ENCODE assay signal across 7 cellular contexts in the genomic region with DNA sequence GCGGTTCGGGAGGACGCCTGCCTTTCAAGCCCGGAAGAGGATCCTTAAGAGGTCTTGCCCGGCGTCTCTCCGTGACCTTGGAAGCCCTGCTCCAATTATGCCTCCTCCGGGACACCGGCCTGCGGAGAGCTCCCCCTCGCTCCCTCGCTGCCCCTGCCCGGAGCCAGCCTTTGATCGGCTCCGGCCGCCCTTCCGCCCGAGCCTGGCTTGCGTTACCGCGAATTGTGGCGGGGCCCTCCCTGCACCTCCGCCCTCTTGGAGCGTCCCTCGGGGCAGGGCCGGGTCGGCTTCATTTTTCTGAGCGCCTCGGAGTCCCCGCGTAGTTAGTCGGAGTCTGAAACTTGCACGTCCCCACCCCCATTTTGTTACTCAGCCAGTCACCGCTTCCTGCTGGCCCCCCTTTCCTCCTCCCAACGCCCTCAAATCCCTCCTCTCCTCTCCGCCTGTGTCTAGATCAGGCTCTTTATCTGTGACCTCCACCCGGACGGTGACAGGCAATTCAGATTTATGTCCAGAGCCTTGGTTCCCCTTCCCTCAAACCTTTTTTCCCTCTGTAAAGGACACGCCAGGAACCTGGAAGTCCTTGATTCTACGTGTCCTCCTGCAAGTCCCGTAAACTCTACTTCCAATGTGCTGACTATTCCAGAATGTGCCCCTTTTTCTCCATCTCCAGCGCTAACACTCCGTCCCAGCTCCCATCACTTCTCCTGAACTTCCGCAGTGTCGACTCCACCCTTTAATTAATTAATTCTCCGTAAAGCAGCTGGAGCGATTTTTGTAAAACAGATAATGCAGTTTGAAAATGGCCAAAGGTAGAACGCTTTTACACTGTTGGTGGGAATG. TPM values are rescaled to one million over a fixed set of nuclear protein-coding genes. Genes with fewer than 3 reads are reported as not detected.
DNase-seq lines count a peak whose midpoint lies in the region; ATAC-seq and TF ChIP-seq lines count a peak whose summit lies in the region.

No MANE protein-coding gene starts in this region.

- no peaks in the 10 kb centered on the region for H3K27me3 ChIP-seq in liver (ENCODE audit: control insufficient read depth in 4 of 4, insufficient read depth in 4 of 4, low read length in 3 of 4)

- peaks cover 3 to 13% (median 9%) of the 10 kb centered on the region in 4 donors for H3K4me1 ChIP-seq in liver (ENCODE audit: control insufficient read depth in 4 of 4, insufficient read depth in 4 of 4, low read length in 3 of 4)

- TF ChIP-seq CTCF in choroid plexus epithelial cell (conservative IDR thresholded peaks at IDR 0.05; ENCODE audit: low read depth, low read length) (no peak), liver (IDR thresholded peaks at IDR 0.05; ENCODE audit: low read depth, low read length, missing input control) (no peak)

- DNase-seq in NCI-H2107 treated with DMSO at 0.1 percent for 48 hours (lab: John Stamatoyannopoulos, UW; ENCODE audit: unreplicated experiment) (peak; percentile 45), choroid plexus epithelial cell (ENCODE audit: low read depth) (peak; percentile 69)
- peak; percentile 57 for DNase-seq in activated CD4-positive, CD25-positive, alpha-beta regulatory T cell treated with anti-CD3 and anti-CD28 coated beads, Interleukin-2, amount 50 U/mL, for 16 hours (ENCODE audit: low read depth, low spot score)
- DNase-seq in stimulated activated CD4-positive, alpha-beta T cell treated with anti-CD3 and anti-CD28 coated beads, Interleukin-4, amount 100 ng/mL, for 1 hour = peak; percentile 79

- 3% methylated on average over 48 of the region's 48 CpGs for WGBS in liver

- H3K4me3 ChIP-seq in choroid plexus epithelial cell (ENCODE audit: low read depth, low read length) (peak overlapping the region; percentile 89), liver (ENCODE audit: low read depth in 1 of 3, low read length in 3 of 3) (peak overlapping the region; percentile 81 to 91 (median 83))

- peak overlapping the region; percentile 16 to 82 for H3K9ac ChIP-seq in liver (ENCODE audit: low read depth in 1 of 2, low read length in 2 of 2)

- ATAC-seq in GM18502 (IDR thresholded peaks at IDR 0.05; ENCODE audit: poor library complexity, unreplicated experiment) (peak; percentile 41), HG02763 (IDR thresholded peaks at IDR 0.05; ENCODE audit: unreplicated experiment) (peak; percentile 26)

- peak overlapping the region; percentile 92 to 93 for H3K27ac ChIP-seq in liver (ENCODE audit: low read depth in 1 of 2, low read length in 2 of 2)

- H3K36me3 ChIP-seq in liver (ENCODE audit: control insufficient read depth in 4 of 4, insufficient read depth in 3 of 4, low read depth in 1 of 4, low read length in 3 of 4) = no peaks in the 10 kb centered on the region

- no peaks in the 10 kb centered on the region for H3K9me3 ChIP-seq in liver (ENCODE audit: control insufficient read depth in 4 of 4, low read length in 3 of 4)

- TF ChIP-seq RAD21 in liver (IDR thresholded peaks at IDR 0.05) = no peak

TF ChIP-seq in liver, 16 proteins besides CTCF, POLR2A, EP300 and RAD21:
- TF ChIP-seq NR2F2 (IDR thresholded peaks at IDR 0.05) (peak; percentile 3), SP1 (IDR thresholded peaks at IDR 0.05) (peak; percentile 31), FOXA1 (IDR thresholded peaks at IDR 0.05) (no peak), RXRA (IDR thresholded peaks at IDR 0.05) (peak in 1 of 2 donors; percentile 6), YY1 (IDR thresholded peaks at IDR 0.05) (peak; percentile 80)

RNA-seq across cellular contexts. Expression of a gene that starts 0.6 kb away (rescaled TPM):
- total RNA-seq in liver = 10 to 100 TPM in 1 of 2 donors, 1 to 10 TPM in 1; 7.5 to 16.1 TPM
- 1 to 10 TPM; 3.0 to 9.1 TPM for polyA plus RNA-seq in liver

RNA-seq across cellular contexts. Expression of a gene that starts 6.2 kb away (rescaled TPM):
- 1 to 10 TPM in 1 of 2 donors, under 1 TPM in 1; 0.17 to 1.2 TPM for total RNA-seq in liver
- under 1 TPM; 0.08 to 0.82 TPM for polyA plus RNA-seq in liver

RNA-seq across cellular contexts. Expression of a gene that starts 25.1 kb away (rescaled TPM):
- total RNA-seq in liver = 10 to 100 TPM; 16.7 to 17.6 TPM
- 1 to 10 TPM; 5.8 to 7.1 TPM for polyA plus RNA-seq in liver

RNA-seq across cellular contexts. Expression of a gene that starts 47.3 kb away (rescaled TPM):
- total RNA-seq in liver = under 1 TPM; 0.09 to 0.17 TPM
- polyA plus RNA-seq in liver = under 1 TPM; 0.07 to 0.23 TPM

RNA-seq across cellular contexts. Expression of a gene that starts 49.0 kb away (rescaled TPM):
- total RNA-seq in liver = 10 to 100 TPM; 11.5 to 19.1 TPM
- polyA plus RNA-seq in liver = 10 to 100 TPM; 12.2 to 20.5 TPM

Comparison
In these comparisons a context has a peak if more than half of its experiments do, and no peak if none do; other contexts are left out.
1. Peak in every context shown above with its lines: DNase-seq, ATAC-seq, H3K4me3 ChIP-seq and H3K27ac ChIP-seq.